Comparison of ENCODE assay signal across 9 cellular contexts in genomic region chr10:86389109-86389440, GRCh38. TPM values are rescaled to one million over a fixed set of nuclear protein-coding genes. Genes with fewer than 3 reads are reported as not detected.
DNase-seq lines count a peak whose midpoint lies in the region; ATAC-seq lines count a peak whose summit lies in the region.
"Not testable (repeated sequence)": the region's sequence is repeated elsewhere in the genome, so short reads cannot be mapped to it uniquely, and the experiment has no call there.
"Had no signal": no experiment of that assay in that cellular context is flagged by ENCODE, and none has a peak within 500 bp of the region (broad histone marks: within the 10 kb centered on the region; RNA-seq: fewer than 3 reads in every experiment).

No MANE protein-coding gene starts in this region.

- H3K9me3 Mint-ChIP-seq in T-cell; activated naive CD4-positive, alpha-beta T cell treated with anti-CD3 and anti-CD28 coated beads, Interleukin-2, amount 50 U/mL, for 24 hours; dendritic cell treated with granulocyte-macrophage colony-stimulating factor and Interleukin-4, amounts not matched to agents 40 ng/mL and 50 ng/mL, for 4 days; naive B cell: not testable (repeated sequence)

- H3K4me3 Mint-ChIP-seq in T-cell (peak overlapping the region; percentile 76 to 81 (median 79)), naive B cell (peak overlapping the region; percentile 45 to 89 (median 82))
- H3K4me3 Mint-ChIP-seq in activated naive CD4-positive, alpha-beta T cell treated with anti-CD3 and anti-CD28 coated beads, Interleukin-2, amount 50 U/mL, for 24 hours = peak overlapping the region; percentile 84
- H3K4me3 Mint-ChIP-seq in dendritic cell treated with granulocyte-macrophage colony-stimulating factor and Interleukin-4, amounts not matched to agents 40 ng/mL and 50 ng/mL, for 4 days = peak overlapping the region; percentile 42

- H3K36me3 Mint-ChIP-seq in T-cell; activated naive CD4-positive, alpha-beta T cell treated with anti-CD3 and anti-CD28 coated beads, Interleukin-2, amount 50 U/mL, for 24 hours; dendritic cell treated with granulocyte-macrophage colony-stimulating factor and Interleukin-4, amounts not matched to agents 40 ng/mL and 50 ng/mL, for 4 days (ENCODE audit: low read depth); naive B cell: not testable (repeated sequence)

- H3K4me1 Mint-ChIP-seq in T-cell = peaks cover 4 to 11% (median 9%) of the 10 kb centered on the region in 3 donors
- H3K4me1 Mint-ChIP-seq in activated naive CD4-positive, alpha-beta T cell treated with anti-CD3 and anti-CD28 coated beads, Interleukin-2, amount 50 U/mL, for 24 hours = peaks cover 15% of the 10 kb centered on the region
- H3K4me1 Mint-ChIP-seq in dendritic cell treated with granulocyte-macrophage colony-stimulating factor and Interleukin-4, amounts not matched to agents 40 ng/mL and 50 ng/mL, for 4 days (ENCODE audit: low read depth) = not testable (repeated sequence)
- peaks cover 18 to 38% (median 25%) of the 10 kb centered on the region in 3 donors for H3K4me1 Mint-ChIP-seq in naive B cell

- not testable (repeated sequence) for H3K36me3 ChIP-seq in urinary bladder (ENCODE audit: insufficient read depth)

- H3K4me3 ChIP-seq in GM08714 (ENCODE audit: low read length) (peak overlapping the region; percentile 27; the same call in 1 of the 2 replicates), right cardiac atrium (ENCODE audit: low read length) (peak overlapping the region; percentile 11), skeletal muscle cell (ENCODE audit: low read depth, low read length) (peak overlapping the region; percentile 38), urinary bladder (ENCODE audit: low read depth, low read length) (peak overlapping the region; percentile 19)

- ATAC-seq in T-cell (replicated peaks in 1 of 4) (peak in 2 of 4 experiments; percentile 41 to 53), naive B cell (ENCODE audit: low read depth in 2 of 2) (peak in 1 of 2 donors; percentile 32)
- ATAC-seq in right cardiac atrium = not testable (repeated sequence)

- WGBS in right cardiac atrium = 37% methylated on average over 12 of the region's 12 CpGs
- 28% methylated on average over 12 of the region's 12 CpGs for WGBS in urinary bladder

- H3K27me3 Mint-ChIP-seq in T-cell (peaks cover 34 to 52% of the 10 kb centered on the region in 2 donors), naive B cell (peaks cover 58 to 81% (median 78%) of the 10 kb centered on the region in 3 donors)
- peaks cover 18% of the 10 kb centered on the region for H3K27me3 Mint-ChIP-seq in activated naive CD4-positive, alpha-beta T cell treated with anti-CD3 and anti-CD28 coated beads, Interleukin-2, amount 50 U/mL, for 24 hours
- H3K27me3 Mint-ChIP-seq in dendritic cell treated with granulocyte-macrophage colony-stimulating factor and Interleukin-4, amounts not matched to agents 40 ng/mL and 50 ng/mL, for 4 days = peaks cover 70% of the 10 kb centered on the region

- H3K27ac ChIP-seq in right cardiac atrium (ENCODE audit: low read length); urinary bladder (ENCODE audit: low read depth): not testable (repeated sequence)

- H3K9me3 ChIP-seq in right cardiac atrium (ENCODE audit: control insufficient read depth, low read length) = not testable (repeated sequence)

- CTCF ChIA-PET in T-cell (lab: Charles Lee) = interaction anchor here in 1 of 2 donors (0.7 to 0.8 kb wide), 2 partner anchors 15 to 190 kb away, joined by 3 to 8 read pairs; no protein-coding TSS in a partner anchor

- DNase-seq in T-cell; naive B cell; skeletal muscle cell (ENCODE audit: low read depth): not testable (repeated sequence)
- peak in 1 of 3 donors; percentile 13 for DNase-seq in right cardiac atrium

- POLR2A ChIA-PET in T-cell (lab: Charles Lee) = not testable (repeated sequence)

- H3K4me1 ChIP-seq in right cardiac atrium (ENCODE audit: control insufficient read depth, insufficient read depth, low read length); urinary bladder (ENCODE audit: insufficient read depth): not testable (repeated sequence)

- not testable (repeated sequence) for H3K27me3 ChIP-seq in right cardiac atrium (ENCODE audit: control insufficient read depth, insufficient read depth)

- intact Hi-C loops in dendritic cell treated with granulocyte-macrophage colony-stimulating factor and Interleukin-4, amounts not matched to agents 40 ng/mL and 50 ng/mL, for 4 days (cut with micrococcal nuclease); right cardiac atrium (cut with DNase I): not testable (repeated sequence)

- not testable (repeated sequence) for H3K27ac Mint-ChIP-seq in T-cell; dendritic cell treated with granulocyte-macrophage colony-stimulating factor and Interleukin-4, amounts not matched to agents 40 ng/mL and 50 ng/mL, for 4 days; naive B cell
- H3K27ac Mint-ChIP-seq in activated naive CD4-positive, alpha-beta T cell treated with anti-CD3 and anti-CD28 coated beads, Interleukin-2, amount 50 U/mL, for 24 hours = peak overlapping the region; percentile 30

RNA-seq across cellular contexts. Expression of gene GRID1, which starts 22.5 kb away (rescaled TPM):
- total RNA-seq in T-cell (under 1 TPM in 1 of 5 donors, not detected in 4; 0.68 TPM), right cardiac atrium (1 to 10 TPM in 1 of 4 donors, under 1 TPM in 3; 0.06 to 1.8 (median 0.34) TPM), urinary bladder (3.9 TPM)
- polyA plus RNA-seq in right cardiac atrium (0.29 TPM), naive B cell (ENCODE audit: low read depth in 6 of 6) (not detected), urinary bladder (2.4 TPM)
- total RNA-seq: MCF 10A had no signal
